ENCODE assay signal across 8 cellular contexts in genomic region chr11:65083834-65084597, GRCh38. TPM values are rescaled to one million over a fixed set of nuclear protein-coding genes. Genes with fewer than 3 reads are reported as not detected.
DNase-seq lines count a peak whose midpoint lies in the region; ATAC-seq and TF ChIP-seq lines count a peak whose summit lies in the region.

TSS of gene CDCA5 (minus strand) at chr11:65084040. CDS start at chr11:65083978, 62 bp downstream.
TSS of gene ZFPL1 (plus strand) at chr11:65084222. CDS start at chr11:65084699, 477 bp downstream.

- peak within 1 kb of the TSS; percentile 91 to 96 (median 92) for H3K4me3 Mint-ChIP-seq in CD8-positive, alpha-beta memory T cell

- H3K36me3 Mint-ChIP-seq in CD8-positive, alpha-beta memory T cell, result peaks cover 4 to 47% (median 11%) of the 10 kb centered on the region in 3 donors

- H3K9me3 ChIP-seq in CD8-positive, alpha-beta memory T cell (ENCODE audit: low read length), result no peaks in the 10 kb centered on the region
- H3K9me3 ChIP-seq in lower lobe of right lung, result no peaks in the 10 kb centered on the region

- ATAC-seq in GM19468 (IDR thresholded peaks at IDR 0.05; ENCODE audit: extremely low read depth, unreplicated experiment) (peak; percentile 71), lower lobe of right lung (peak; percentile 97 to 98)

- H3K27me3 ChIP-seq in CD8-positive, alpha-beta memory T cell (ENCODE audit: insufficient read depth, low read length, poor library complexity, severe bottlenecking), result no peaks in the 10 kb centered on the region
- no peaks in the 10 kb centered on the region for H3K27me3 ChIP-seq in lower lobe of right lung (ENCODE audit: low read depth)

- H3K4me3 ChIP-seq in CD8-positive, alpha-beta memory T cell (ENCODE audit: low read length), result peak within 1 kb of the TSS; percentile 86
- H3K4me3 ChIP-seq in lower lobe of right lung, result peak within 1 kb of the TSS; percentile 66

- TF ChIP-seq CTCF in lower lobe of right lung (IDR thresholded peaks at IDR 0.05), result no peak

- peaks cover 0 to 2% of the 10 kb centered on the region in 2 donors for H3K27me3 Mint-ChIP-seq in CD8-positive, alpha-beta memory T cell

- peaks cover 13% of the 10 kb centered on the region for H3K36me3 ChIP-seq in CD8-positive, alpha-beta memory T cell (ENCODE audit: insufficient read depth, low read length)
- peaks cover 38% of the 10 kb centered on the region for H3K36me3 ChIP-seq in lower lobe of right lung

- peak within 1 kb of the TSS; percentile 91 for H3K27ac ChIP-seq in CD8-positive, alpha-beta memory T cell (ENCODE audit: low read depth, low read length)
- H3K27ac ChIP-seq in lower lobe of right lung, result peak within 1 kb of the TSS; percentile 92

- POLR2A ChIA-PET in CD8-positive, alpha-beta memory T cell (lab: Charles Lee), result no interaction called here

- peak; percentile 93 to 97 (median 96) for DNase-seq in CD8-positive, alpha-beta memory T cell
- DNase-seq in HT-29 (ENCODE audit: low spot score) (peak; percentile 98), lower lobe of right lung (peak; percentile 96)
- DNase-seq in NK-92 treated with Interleukin-12 subunit alpha and Interleukin-12 subunit beta, amount 100 ng/mL, for 24 hours (lab: John Stamatoyannopoulos, UW), result peak; percentile 91
- DNase-seq in activated CD8-positive, alpha-beta memory T cell treated with anti-CD3 and anti-CD28 coated beads for 24 hours, result peak; percentile 99
- peak; percentile 94 for DNase-seq in effector CD4-positive, alpha-beta T cell
- DNase-seq in stimulated activated CD4-positive, alpha-beta T cell treated with anti-CD3 and anti-CD28 coated beads, TNF-alpha, amount 100 ng/mL, for 1 hour (ENCODE audit: low read depth in 3 of 3, low spot score in 1 of 3), result peak; percentile 89 to 93 (median 90)

- intact Hi-C loops in lower lobe of right lung (cut with DNase I), result no loop called here

- CTCF ChIA-PET in CD8-positive, alpha-beta memory T cell (lab: Charles Lee), result interaction anchor here (1.7 to 2.4 kb wide), 2 partner anchors 27 to 38 kb away, joined by 5 to 13 read pairs; partner anchors contain the start of genes FAU, MRPL49 and TM7SF2

- peaks cover 26% of the 10 kb centered on the region for H3K4me1 ChIP-seq in CD8-positive, alpha-beta memory T cell (ENCODE audit: insufficient read depth, low read length)
- H3K4me1 ChIP-seq in lower lobe of right lung, result peaks cover 20% of the 10 kb centered on the region

- no peaks in the 10 kb centered on the region for H3K9me3 Mint-ChIP-seq in CD8-positive, alpha-beta memory T cell

- H3K4me1 Mint-ChIP-seq in CD8-positive, alpha-beta memory T cell, result peaks cover 23 to 32% (median 28%) of the 10 kb centered on the region in 3 donors

- H3K27ac Mint-ChIP-seq in CD8-positive, alpha-beta memory T cell, result peak within 1 kb of the TSS; percentile 96 to 99 (median 97)

RNA-seq across cellular contexts. Expression of gene CDCA5, which starts in this region (rescaled TPM):
- 10 to 100 TPM; 94.9 to 98.8 TPM for total RNA-seq in CD8-positive, alpha-beta memory T cell
- polyA plus RNA-seq in CD8-positive, alpha-beta memory T cell, result 0.54 TPM
- 66.1 and 72.1 TPM in 2 replicates for total RNA-seq in HT-29 (2014; rRNA removed; shearing (Covaris generic))
- 2.8 TPM for total RNA-seq in lower lobe of right lung

RNA-seq across cellular contexts. Expression of gene ZFPL1, which starts in this region (rescaled TPM):
- 10 to 100 TPM; 30.8 to 33.5 TPM for total RNA-seq in CD8-positive, alpha-beta memory T cell
- 24.4 TPM for polyA plus RNA-seq in CD8-positive, alpha-beta memory T cell
- 124 and 128 TPM in 2 replicates for total RNA-seq in HT-29 (2014; rRNA removed; shearing (Covaris generic))
- 29.0 TPM for total RNA-seq in lower lobe of right lung

Comparison
In these comparisons a context has a peak if more than half of its experiments do, and no peak if none do; other contexts are left out.
1. Peak in every context shown above with its lines: DNase-seq, ATAC-seq, H3K4me3 ChIP-seq and H3K27ac ChIP-seq.
2. RNA of gene CDCA5 (total RNA-seq): 94.9 to 98.8 TPM in CD8-positive, alpha-beta memory T cell and 66.1 to 72.1 TPM in HT-29; 2.8 TPM in lower lobe of right lung (single experiment); every median in the first group is over 10 times any median in the second.